In the genomic region with DNA sequence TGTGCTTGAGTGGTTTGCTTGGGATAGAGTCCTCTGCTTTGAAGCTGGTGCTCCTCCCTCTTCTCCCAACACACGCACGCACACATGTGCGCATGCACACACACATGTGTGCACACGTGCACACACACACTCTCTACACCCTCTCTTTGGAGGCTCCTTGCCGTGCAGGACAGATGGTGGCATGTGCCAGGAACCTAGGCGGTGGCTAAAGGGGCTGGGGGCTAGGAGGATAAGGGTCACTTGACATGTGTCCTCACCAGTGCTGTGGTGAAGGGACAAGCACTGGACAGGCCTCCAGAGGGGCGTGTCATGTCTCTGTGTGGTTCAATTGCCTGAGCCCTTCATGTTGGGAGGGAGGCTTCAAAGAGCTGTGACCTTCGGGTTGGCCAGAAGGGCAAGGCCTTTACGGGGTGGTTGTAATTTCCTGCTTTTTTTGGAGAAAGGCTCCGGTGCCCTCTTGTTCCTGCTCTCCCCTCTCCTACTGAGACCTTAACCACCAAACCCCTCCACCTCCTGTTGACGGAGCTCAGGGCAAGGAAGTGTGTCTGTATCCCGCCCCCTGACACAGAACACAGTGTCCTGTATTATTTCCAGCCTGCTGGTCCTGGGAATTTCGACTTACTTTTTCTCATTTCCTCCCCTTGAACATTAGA, we compare ENCODE assay signal across 18 cellular contexts.
DNase-seq lines count a peak whose midpoint lies in the region; ATAC-seq, FAIRE-seq and TF ChIP-seq lines count a peak whose summit lies in the region.
"Had no signal": no experiment of that assay in that cellular context is flagged by ENCODE, and none has a peak within 500 bp of the region (broad histone marks: within the 10 kb centered on the region; RNA-seq: fewer than 3 reads in every experiment).

No MANE protein-coding gene starts in this region.

- no peak overlapping the region for H2BK120ac ChIP-seq in trophoblast cell (ENCODE audit: insufficient read depth, low read length, poor library complexity)

- H4K12ac ChIP-seq in trophoblast cell (ENCODE audit: low read depth, low read length) = no peak overlapping the region

- DNase-seq in endothelial cell (ENCODE audit: low spot score) = no peak
- DNase-seq in left lobe of liver (ENCODE audit: low spot score) = no peak
- no peak for DNase-seq in trophoblast cell
- DNase-seq in upper lobe of right lung = no peak
- no peak for DNase-seq in stimulated activated naive CD4-positive, alpha-beta T cell treated with Interleukin-2 at 50 U/mL for 16 hours (lab: John Stamatoyannopoulos, UW)
- no peak for DNase-seq in small intestine
- DNase-seq in activated CD4-positive, alpha-beta T cell treated with anti-CD3 and anti-CD28 coated beads for 4 hours = no peak
- DNase-seq: C1 segment of cervical spinal cord; DND-41; effector memory CD8-positive, alpha-beta T cell; naive thymus-derived CD8-positive, alpha-beta T cell; NCI-H1694 treated with DMSO at 0.1 percent for 48 hours; NCI-H524; OCI-M1; SK-N-SH had no signal

- ATAC-seq in left lobe of liver (peak; percentile 63), upper lobe of right lung (peak; percentile 52), GM21737 (IDR thresholded peaks at IDR 0.05; ENCODE audit: unreplicated experiment) (no peak)
- ATAC-seq: effector memory CD8-positive, alpha-beta T cell; naive thymus-derived CD8-positive, alpha-beta T cell had no signal

- H3K27me3 ChIP-seq in trophoblast cell (ENCODE audit: insufficient read depth, low read length) (no peaks in the 10 kb centered on the region), upper lobe of right lung (no peaks in the 10 kb centered on the region), small intestine (ENCODE audit: control insufficient read depth in 2 of 2, insufficient read depth in 2 of 2, low read length in 2 of 2) (no peaks in the 10 kb centered on the region)

- no peak overlapping the region for H2AK5ac ChIP-seq in trophoblast cell (ENCODE audit: low read length)

- peaks cover 49% of the 10 kb centered on the region for H3K36me3 Mint-ChIP-seq in endothelial cell (ENCODE audit: low read depth, unreplicated experiment)
- H3K36me3 Mint-ChIP-seq: naive thymus-derived CD8-positive, alpha-beta T cell had no signal

- H3K4me3 ChIP-seq in trophoblast cell (ENCODE audit: low read depth, low read length) (no peak overlapping the region), upper lobe of right lung (no peak overlapping the region), small intestine (ENCODE audit: low read depth in 1 of 2, low read length in 2 of 2) (no peak overlapping the region)

- H3K23ac ChIP-seq in trophoblast cell (ENCODE audit: low read length) = no peak overlapping the region

- peak overlapping the region; percentile 13 for H2BK12ac ChIP-seq in trophoblast cell (ENCODE audit: low read length)

- H3K14ac ChIP-seq in trophoblast cell (ENCODE audit: low read length) = peak overlapping the region; percentile 8

- no peak overlapping the region for H3K9ac ChIP-seq in trophoblast cell (ENCODE audit: low read length)
- H3K9ac ChIP-seq: SK-N-SH had no signal

- H3K36me3 ChIP-seq in trophoblast cell (ENCODE audit: control insufficient read depth in 1 of 2, insufficient read depth in 2 of 2, low read length in 2 of 2) (no peaks in the 10 kb centered on the region), upper lobe of right lung (no peaks in the 10 kb centered on the region), small intestine (ENCODE audit: control insufficient read depth in 2 of 2, insufficient read depth in 2 of 2, low read length in 2 of 2) (no peaks in the 10 kb centered on the region)

- peaks cover 6% of the 10 kb centered on the region for H3K79me1 ChIP-seq in trophoblast cell (ENCODE audit: low read length)

- peak overlapping the region; percentile 16 for H4K91ac ChIP-seq in trophoblast cell (ENCODE audit: low read depth, low read length)

- H3K27ac Mint-ChIP-seq in endothelial cell (ENCODE audit: unreplicated experiment) = peak overlapping the region; percentile 90
- H3K27ac Mint-ChIP-seq: effector memory CD8-positive, alpha-beta T cell; stimulated activated naive CD8-positive, alpha-beta T cell treated with anti-CD3 and anti-CD28 coated beads, Interleukin-15, Interleukin-2, amounts not matched to agents 100 ng/mL and 50 ng/mL, for 24 hours had no signal

- H3K9me3 Mint-ChIP-seq in endothelial cell (ENCODE audit: unreplicated experiment) = no peaks in the 10 kb centered on the region
- H3K9me3 Mint-ChIP-seq: naive thymus-derived CD8-positive, alpha-beta T cell; stimulated activated naive CD8-positive, alpha-beta T cell treated with anti-CD3 and anti-CD28 coated beads, Interleukin-15, Interleukin-2, amounts not matched to agents 100 ng/mL and 50 ng/mL, for 24 hours had no signal

- H2BK5ac ChIP-seq in trophoblast cell (ENCODE audit: low read depth, low read length, poor library complexity) = no peak overlapping the region

- H3K4me1 ChIP-seq in trophoblast cell (ENCODE audit: control insufficient read depth in 1 of 2, insufficient read depth in 2 of 2, low read length in 2 of 2) = peaks cover 12 to 18% of the 10 kb centered on the region in 2 experiments
- H3K4me1 ChIP-seq in upper lobe of right lung = peaks cover 33% of the 10 kb centered on the region
- peaks cover 0 to 4% of the 10 kb centered on the region in 2 donors for H3K4me1 ChIP-seq in small intestine (ENCODE audit: control insufficient read depth in 2 of 2, insufficient read depth in 1 of 2, low read depth in 1 of 2, low read length in 1 of 2)

- H3K27me3 Mint-ChIP-seq in endothelial cell (ENCODE audit: unreplicated experiment) = peaks cover 17% of the 10 kb centered on the region

- no peak overlapping the region for H2AFZ ChIP-seq in trophoblast cell (ENCODE audit: insufficient read depth, low read length, poor library complexity)

- TF ChIP-seq CTCF in endothelial cell (IDR thresholded peaks at IDR 0.05; ENCODE audit: unreplicated experiment) (no peak), upper lobe of right lung (IDR thresholded peaks at IDR 0.05) (no peak)

- no peak overlapping the region for H4K8ac ChIP-seq in trophoblast cell (ENCODE audit: low read depth, low read length)

- no peak overlapping the region for H3K27ac ChIP-seq in trophoblast cell (ENCODE audit: low read depth, low read length)
- H3K27ac ChIP-seq in upper lobe of right lung = peak overlapping the region; percentile 88
- H3K27ac ChIP-seq in small intestine (ENCODE audit: low read depth in 1 of 2, low read length in 1 of 2) = peak overlapping the region in 1 of 2 donors; percentile 78

- H3K9me3 ChIP-seq in trophoblast cell (ENCODE audit: insufficient read depth, low read depth, low read length) = no peaks in the 10 kb centered on the region
- H3K9me3 ChIP-seq in upper lobe of right lung = no peaks in the 10 kb centered on the region
- no peaks in the 10 kb centered on the region for H3K9me3 ChIP-seq in small intestine (ENCODE audit: control insufficient read depth, low read depth)
- H3K9me3 ChIP-seq: SK-N-SH had no signal

- no peak overlapping the region for H3K4ac ChIP-seq in trophoblast cell (ENCODE audit: low read depth, low read length)

- H3K18ac ChIP-seq in trophoblast cell (ENCODE audit: low read length) = peak overlapping the region; percentile 1

- FAIRE-seq in small intestine (lab: Jason Lieb, UNC) = no peak
- FAIRE-seq: islet of Langerhans had no signal

- intact Hi-C loops in upper lobe of right lung (cut with DNase I) = no loop called here

- no peaks in the 10 kb centered on the region for H3K79me2 ChIP-seq in trophoblast cell (ENCODE audit: control insufficient read depth, insufficient read depth, low read length, poor library complexity)

- WGBS in trophoblast cell (ENCODE audit: extremely low coverage, insufficient coverage, insufficient read length) = no CpG with 5 or more reads among the region's 13 CpGs
- WGBS in small intestine, 3 donors = 77 to 78% (median 77%) methylated on average over 13 of the region's 13 CpGs

- H3K4me1 Mint-ChIP-seq in endothelial cell (ENCODE audit: unreplicated experiment) = peaks cover 60% of the 10 kb centered on the region
- H3K4me1 Mint-ChIP-seq: naive thymus-derived CD8-positive, alpha-beta T cell had no signal

- no peak overlapping the region for H3K4me2 ChIP-seq in trophoblast cell (ENCODE audit: low read length)
- H3K4me2 ChIP-seq: SK-N-SH had no signal

- H3K4me3 Mint-ChIP-seq in endothelial cell (ENCODE audit: unreplicated experiment) = peak overlapping the region; percentile 49
- H3K4me3 Mint-ChIP-seq: effector memory CD8-positive, alpha-beta T cell; stimulated activated naive CD8-positive, alpha-beta T cell treated with anti-CD3 and anti-CD28 coated beads, Interleukin-15, Interleukin-2, amounts not matched to agents 100 ng/mL and 50 ng/mL, for 24 hours had no signal
